In genomic region chr7:158249692-158250091, GRCh38 we compare ENCODE assay signal across 14 cellular contexts.
DNase-seq lines count a peak whose midpoint lies in the region; TF ChIP-seq lines count a peak whose summit lies in the region.
"Had no signal": no experiment of that assay in that cellular context is flagged by ENCODE, and none has a peak within 500 bp of the region (broad histone marks: within the 10 kb centered on the region; RNA-seq: fewer than 3 reads in every experiment).

No MANE protein-coding gene starts in this region.

- H2AFZ ChIP-seq in mammary epithelial cell (ENCODE audit: low read depth, low read length): no peak overlapping the region
- H2AFZ ChIP-seq: GM23248 had no signal

- intact Hi-C loops in mammary epithelial cell (cut with micrococcal nuclease): no loop called here

- H3K27ac ChIP-seq in iPS-20b (ENCODE audit: low read length) (no peak overlapping the region), mammary epithelial cell (ENCODE audit: insufficient read depth, low read depth, low read length) (no peak overlapping the region)
- H3K27ac ChIP-seq: A549, C4-2B, GM23248 had no signal

- H3K27me3 ChIP-seq in iPS-20b (ENCODE audit: insufficient read depth, low read length) (no peaks in the 10 kb centered on the region), mammary epithelial cell (ENCODE audit: insufficient read depth, low read length) (no peaks in the 10 kb centered on the region)
- H3K27me3 ChIP-seq: BE2C had no signal

- H4K20me1 ChIP-seq in mammary epithelial cell (ENCODE audit: insufficient read depth, low read length): no peaks in the 10 kb centered on the region

- WGBS in mammary epithelial cell (ENCODE audit: low coverage, missing lambda C conversion rate): 53% methylated on average over 9 of the region's 9 CpGs

- H3K4me3 ChIP-seq in iPS-20b (ENCODE audit: low read length): peak overlapping the region; percentile 57; the same call in 1 of the 2 replicates
- H3K4me3 ChIP-seq in mammary epithelial cell (replicated peaks in 1 of 3; ENCODE audit: insufficient read depth in 1 of 3, low read depth in 2 of 3, low read length in 3 of 3): no peak overlapping the region
- H3K4me3 ChIP-seq: A549, GM23248 had no signal

- no peak for TF ChIP-seq CTCF in mammary epithelial cell (conservative IDR thresholded peaks at IDR 0.05 in 1 of 2, IDR thresholded peaks at IDR 0.05 in 1 of 2; ENCODE audit: extremely low read depth in 1 of 2, insufficient read depth in 1 of 2, low read depth in 1 of 2, low read length in 2 of 2)

- H3K36me3 ChIP-seq in iPS-20b (ENCODE audit: insufficient read depth, low read depth, low read length): no peaks in the 10 kb centered on the region
- no peaks in the 10 kb centered on the region for H3K36me3 ChIP-seq in mammary epithelial cell (ENCODE audit: insufficient read depth, low read length)
- H3K36me3 ChIP-seq: BE2C had no signal

- H3K9ac ChIP-seq in iPS-20b (ENCODE audit: low read depth, low read length) (no peak overlapping the region), mammary epithelial cell (ENCODE audit: insufficient read depth, low read length) (no peak overlapping the region)
- H3K9ac ChIP-seq: GM23248 had no signal

- no peak overlapping the region for H3K4me2 ChIP-seq in mammary epithelial cell (ENCODE audit: insufficient read depth, low read depth, low read length)
- H3K4me2 ChIP-seq: A549 had no signal

- CTCF ChIA-PET in mammary epithelial cell (lab: Charles Lee; ENCODE audit: low non-redundant PET): no interaction called here

- H3K9me3 ChIP-seq in iPS-20b (ENCODE audit: insufficient read depth, low read depth, low read length) (peaks cover 93% of the 10 kb centered on the region), mammary epithelial cell (replicated peaks; ENCODE audit: insufficient read depth, low read length) (peaks cover 55% of the 10 kb centered on the region)

- in situ Hi-C loops in mammary epithelial cell (cut with MboI; ENCODE audit: low sequenced_read_pairs in 2 of 2): no loop called here

- dilution Hi-C loops in mammary epithelial cell (cut with HindIII; ENCODE audit: low sequenced_read_pairs): no loop called here

- H3K79me2 ChIP-seq in mammary epithelial cell (ENCODE audit: insufficient read depth, low read length): no peaks in the 10 kb centered on the region

- DNase-seq in activated effector memory CD4-positive, alpha-beta T cell treated with anti-CD3 and anti-CD28 coated beads, Interleukin-2, amount 50 U/mL, for 16 hours: peak; percentile 38
- DNase-seq in activated effector memory CD4-positive, alpha-beta T cell treated with Interleukin-2 at 50 U/mL for 16 hours: no peak
- DNase-seq in mesenteric fat pad (ENCODE audit: low spot score) (peak; percentile 64), mammary epithelial cell (no peak), NCI-H128 (lab: John Stamatoyannopoulos, UW; ENCODE audit: unreplicated experiment) (no peak)
- DNase-seq: BE2C, COR-L47, DMS153, DMS79 treated with DMSO at 0.1 percent for 48 hours, EL, GM23248 had no signal

- H3K4me1 ChIP-seq in iPS-20b (ENCODE audit: insufficient read depth, low read length): no peaks in the 10 kb centered on the region
- no peaks in the 10 kb centered on the region for H3K4me1 ChIP-seq in mammary epithelial cell (ENCODE audit: insufficient read depth, low read length)
- H3K4me1 ChIP-seq: A549, BE2C had no signal

- no TSS peak for BruUV-seq in mammary epithelial cell (replicated peaks; lab: Mats Ljungman, UMichigan)

Comparison
In these comparisons a context has a peak if more than half of its experiments do, and no peak if none do; other contexts are left out.
1. DNase-seq: peak in activated effector memory CD4-positive, alpha-beta T cell treated with anti-CD3 and anti-CD28 coated beads, Interleukin-2, amount 50 U/mL, for 16 hours (single experiment) and mesenteric fat pad (single experiment); none in activated effector memory CD4-positive, alpha-beta T cell treated with Interleukin-2 at 50 U/mL for 16 hours (single experiment), mammary epithelial cell (single experiment) and NCI-H128 (single experiment).